ENCODE assay signal across 15 cellular contexts in genomic region chr2:209547726-209548125, GRCh38.
"Had no signal": no experiment of that assay in that cellular context is flagged by ENCODE, and none has a peak within 500 bp of the region (broad histone marks: within the 10 kb centered on the region; RNA-seq: fewer than 3 reads in every experiment).

No MANE protein-coding gene starts in this region.

- H3K4me3 ChIP-seq: gastrocnemius medialis, heart right ventricle, psoas muscle, skin epidermis had no signal

- H3K36me3 ChIP-seq: gastrocnemius medialis, heart right ventricle had no signal

- H3K4me1 ChIP-seq: gastrocnemius medialis, heart right ventricle, psoas muscle had no signal

- DNase-seq: dermis blood vessel endothelial cell; erythroblast; gastrocnemius medialis; heart right ventricle; hypothalamus; islet precursor cell; mammary epithelial cell; naive thymus-derived CD4-positive, alpha-beta T cell; nephron progenitor cell; psoas muscle; retina; stimulated activated CD4-positive, alpha-beta T cell treated with anti-CD3 and anti-CD28 coated beads, Interleukin-12 subunit alpha, Interleukin-12 subunit beta, amount 100 ng/mL, for 4 hours; stimulated activated naive CD4-positive, alpha-beta T cell treated with Interleukin-2 at 50 U/mL for 16 hours; trophoblast cell had no signal

- H3K9me3 ChIP-seq: gastrocnemius medialis, psoas muscle had no signal

- H3K27me3 ChIP-seq: gastrocnemius medialis, heart right ventricle had no signal

- H3K27ac ChIP-seq: gastrocnemius medialis, heart right ventricle, psoas muscle, skin epidermis had no signal
